ENCODE assay signal across 23 cellular contexts in genomic region chr3:154953538-154953937, GRCh38.
"Had no signal": no experiment of that assay in that cellular context is flagged by ENCODE, and none has a peak within 500 bp of the region (broad histone marks: within the 10 kb centered on the region; RNA-seq: fewer than 3 reads in every experiment).

No MANE protein-coding gene starts in this region.

- DNase-seq: activated CD4-positive, alpha-beta T cell treated with anti-CD3 and anti-CD28 coated beads for 1 hour; activated CD8-positive, alpha-beta memory T cell treated with anti-CD3 and anti-CD28 coated beads for 24 hours; activated CD8-positive, alpha-beta memory T cell treated with anti-CD3 and anti-CD28 coated beads, Interleukin-2, amount 50 U/mL, for 48 hours; activated effector memory CD4-positive, alpha-beta T cell treated with Interleukin-2 at 50 U/mL for 16 hours; activated naive CD4-positive, alpha-beta T cell treated with anti-CD3 and anti-CD28 coated beads, Interleukin-2, amount 10 ng/mL, durations not matched to agents 7 days and 5 days; activated naive CD8-positive, alpha-beta T cell treated with anti-CD3 and anti-CD28 coated beads, Interleukin-2, amount 50 U/mL, for 24 hours; activated T-cell treated with anti-CD3 and anti-CD28 coated beads, Interleukin-2, amount 50 U/mL, for 48 hours; anterior cingulate cortex; effector CD8-positive, alpha-beta T cell; foreskin keratinocyte; glutamatergic neuron; hippocampal formation; left cardiac atrium; mesendoderm; naive thymus-derived CD4-positive, alpha-beta T cell; ovary; right lobe of liver; stimulated activated CD4-positive, alpha-beta T cell treated with anti-CD3 and anti-CD28 coated beads, Interleukin-4, amount 100 ng/mL, for 4 hours; T-helper 2 cell; WERI-Rb-1 had no signal

- H3K36me3 ChIP-seq: neural progenitor cell, ovary, right lobe of liver, thoracic aorta, WERI-Rb-1 had no signal

- H3K4me3 ChIP-seq: neural progenitor cell, ovary, right lobe of liver, thoracic aorta had no signal

- H3K27ac ChIP-seq: foreskin keratinocyte, neural progenitor cell, ovary, right lobe of liver, thoracic aorta, WERI-Rb-1 had no signal

- ATAC-seq: activated naive CD8-positive, alpha-beta T cell treated with anti-CD3 and anti-CD28 coated beads, Interleukin-2, amount 50 U/mL, for 24 hours; foreskin keratinocyte; left cardiac atrium; naive thymus-derived CD4-positive, alpha-beta T cell; right lobe of liver; stimulated activated memory B cell treated with anti-CD40 and anti-IgM and Interleukin-4, amounts not matched to agents 10 μg/mL and 1 μg/mL and 100 μg/mL, for 72 hours had no signal

- H3K27me3 ChIP-seq: foreskin keratinocyte, neural progenitor cell, ovary, right lobe of liver had no signal

- H3K4me1 ChIP-seq: foreskin keratinocyte, neural progenitor cell, right lobe of liver had no signal

- H3K9me3 ChIP-seq: ovary, right lobe of liver had no signal
